In the genomic region with DNA sequence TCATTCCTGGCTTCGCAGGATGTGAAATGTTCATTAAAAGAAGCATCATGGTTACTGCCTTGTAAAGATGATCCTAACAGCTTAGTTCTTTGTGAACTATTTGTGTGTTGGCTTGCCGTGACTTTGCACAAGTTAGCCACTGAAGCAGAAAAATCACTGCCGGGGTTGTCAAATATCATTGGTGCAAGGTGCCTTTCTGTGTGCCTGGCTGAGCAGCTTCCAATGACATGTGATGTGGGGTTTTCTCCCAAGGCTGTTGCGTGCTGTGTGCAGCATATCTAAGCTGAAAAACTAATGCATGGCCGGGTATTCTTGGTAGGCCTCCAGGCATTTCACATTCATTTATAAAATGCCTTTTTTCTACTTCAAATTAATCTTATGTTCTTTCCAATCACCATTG, we compare ENCODE assay signal across 17 cellular contexts.
"Had no signal": no experiment of that assay in that cellular context is flagged by ENCODE, and none has a peak within 500 bp of the region (broad histone marks: within the 10 kb centered on the region; RNA-seq: fewer than 3 reads in every experiment).

No MANE protein-coding gene starts in this region.

- H3K9me3 ChIP-seq: gastrocnemius medialis, heart right ventricle, neutrophil, upper lobe of left lung had no signal

- H3K27me3 ChIP-seq: gastrocnemius medialis, heart right ventricle, neutrophil, upper lobe of left lung had no signal

- ATAC-seq: gastrocnemius medialis; heart right ventricle; left colon; naive thymus-derived CD4-positive, alpha-beta T cell; right cardiac atrium; stimulated activated naive CD8-positive, alpha-beta T cell treated with anti-CD3 and anti-CD28 coated beads, Interleukin-15, amount 100 ng/mL, for 72 hours had no signal

- DNase-seq: activated CD4-positive, alpha-beta T cell treated with anti-CD3 and anti-CD28 coated beads, Interleukin-2, amount 50 U/mL, for 1 hour; activated CD8-positive, alpha-beta memory T cell treated with anti-CD3 and anti-CD28 coated beads for 24 hours; activated naive CD4-positive, alpha-beta T cell; activated naive CD8-positive, alpha-beta T cell treated with anti-CD3 and anti-CD28 coated beads, Interleukin-2, amount 10 ng/mL, durations not matched to agents 7 days and 5 days; anterior cingulate cortex; cortex of kidney; effector CD4-positive, alpha-beta T cell; gastrocnemius medialis; heart right ventricle; left colon; naive thymus-derived CD4-positive, alpha-beta T cell; right cardiac atrium; stimulated activated naive CD8-positive, alpha-beta T cell treated with anti-CD3 and anti-CD28 coated beads, Interleukin-15, amount 100 ng/mL, for 72 hours; SW 1271; upper lobe of left lung had no signal

- H3K36me3 ChIP-seq: gastrocnemius medialis, heart right ventricle, neutrophil, upper lobe of left lung had no signal

- H3K27ac ChIP-seq: gastrocnemius medialis, heart right ventricle, neutrophil, upper lobe of left lung had no signal

- FAIRE-seq: endothelial cell of umbilical vein had no signal

- H3K4me3 ChIP-seq: gastrocnemius medialis, heart right ventricle, upper lobe of left lung had no signal

- H3K4me1 ChIP-seq: gastrocnemius medialis, heart right ventricle, upper lobe of left lung had no signal
